In the genomic region with DNA sequence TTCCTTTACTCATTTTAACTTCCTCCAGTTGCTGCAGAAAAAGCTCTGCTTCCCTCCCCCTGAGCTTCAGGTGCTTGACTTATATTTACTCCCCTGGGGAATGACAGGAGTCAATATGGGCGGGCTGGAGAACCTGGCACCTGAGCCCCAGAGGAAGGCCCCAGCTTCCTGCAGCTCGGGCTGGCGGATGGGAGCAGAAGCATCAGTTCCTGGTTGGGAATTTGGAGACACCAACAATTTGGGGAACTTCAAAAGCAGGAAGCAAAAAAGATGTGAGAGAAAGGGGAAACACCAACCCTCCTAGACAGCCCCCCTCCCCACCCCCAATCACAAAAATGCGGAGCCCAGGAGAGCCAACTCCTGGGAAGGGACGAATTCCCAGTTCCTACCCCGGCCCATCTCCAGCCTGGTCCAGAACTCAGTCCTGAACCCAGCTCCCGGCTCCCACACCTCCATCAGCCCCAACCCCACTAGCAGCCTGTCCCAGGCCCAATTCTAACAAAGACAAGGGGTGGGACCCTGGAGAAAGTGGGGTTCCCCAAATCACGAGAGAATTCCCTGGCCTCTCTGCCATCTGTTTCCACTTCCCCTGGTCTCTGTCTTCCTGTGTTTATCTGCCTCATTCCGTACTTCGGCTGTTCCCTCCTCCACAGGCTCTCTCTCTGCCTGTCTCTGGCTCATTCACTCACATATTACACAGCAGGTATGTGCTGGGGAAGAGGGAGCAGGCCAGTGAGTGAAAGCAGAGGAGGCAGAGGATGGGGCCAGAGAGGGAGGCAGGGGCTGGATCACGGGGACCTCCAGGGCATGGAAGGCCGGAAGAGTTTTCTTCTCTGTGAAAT, we compare ENCODE assay signal across 10 cellular contexts. TPM values are rescaled to one million over a fixed set of nuclear protein-coding genes. Genes with fewer than 3 reads are reported as not detected.
DNase-seq lines count a peak whose midpoint lies in the region; ATAC-seq and TF ChIP-seq lines count a peak whose summit lies in the region.
"Had no signal": no experiment of that assay in that cellular context is flagged by ENCODE, and none has a peak within 500 bp of the region (broad histone marks: within the 10 kb centered on the region; RNA-seq: fewer than 3 reads in every experiment).

No MANE protein-coding gene starts in this region.

- H3K27ac ChIP-seq in breast epithelium (peak overlapping the region in 1 of 2 donors; percentile 38), mammary epithelial cell (ENCODE audit: insufficient read depth, low read depth, low read length) (no peak overlapping the region), lower lobe of right lung (peak overlapping the region; percentile 53)

- peaks cover 18% of the 10 kb centered on the region for H3K4me1 Mint-ChIP-seq in activated T-helper 17 cell treated with anti-CD3 and anti-CD28 coated beads, Interleukin-2, amount 50 U/mL, for 72 hours
- H3K4me1 Mint-ChIP-seq in type B pancreatic cell (ENCODE audit: unreplicated experiment), result peaks cover 14% of the 10 kb centered on the region

- CTCF ChIA-PET in mammary epithelial cell (lab: Charles Lee; ENCODE audit: low non-redundant PET), result no interaction called here

- DNase-seq in breast epithelium (ENCODE audit: low spot score in 2 of 2), result no peak
- no peak for DNase-seq in mammary epithelial cell
- no peak for DNase-seq in lower lobe of right lung
- DNase-seq in type B pancreatic cell (ENCODE audit: extremely low spot score, unreplicated experiment), result no peak
- DNase-seq in NK-92 treated with Interleukin-12 subunit alpha and Interleukin-12 subunit beta, amount 100 ng/mL, for 24 hours (lab: John Stamatoyannopoulos, UW), result no peak
- no peak for DNase-seq in HAP-1 (ENCODE audit: low spot score in 2 of 2)
- DNase-seq: NCI-H748 treated with DMSO at 0.1 percent for 48 hours had no signal

- H3K4me1 ChIP-seq in breast epithelium, result no peaks in the 10 kb centered on the region
- no peaks in the 10 kb centered on the region for H3K4me1 ChIP-seq in mammary epithelial cell (ENCODE audit: insufficient read depth, low read length)
- peaks cover 17% of the 10 kb centered on the region for H3K4me1 ChIP-seq in lower lobe of right lung
- H3K4me1 ChIP-seq in HAP-1, result peaks cover 3% of the 10 kb centered on the region

- in situ Hi-C loops in mammary epithelial cell (cut with MboI; ENCODE audit: low sequenced_read_pairs in 2 of 2), result no loop called here
- in situ Hi-C loops in HAP-1 (cut with MboI; ENCODE audit: low sequenced_read_pairs), result loop anchor here (5.0 to 25.0 kb wide), 2 partner anchors 79 to 219 kb away; no protein-coding TSS in a partner anchor

- peak overlapping the region; percentile 93 for H3K27ac Mint-ChIP-seq in activated T-helper 17 cell treated with anti-CD3 and anti-CD28 coated beads, Interleukin-2, amount 50 U/mL, for 72 hours
- no peak overlapping the region for H3K27ac Mint-ChIP-seq in type B pancreatic cell

- no peak overlapping the region for H2AFZ ChIP-seq in mammary epithelial cell (ENCODE audit: low read depth, low read length)

- BruUV-seq in mammary epithelial cell (replicated peaks; lab: Mats Ljungman, UMichigan), result no TSS peak

- H3K36me3 Mint-ChIP-seq in activated T-helper 17 cell treated with anti-CD3 and anti-CD28 coated beads, Interleukin-2, amount 50 U/mL, for 72 hours (ENCODE audit: low read depth), result no peaks in the 10 kb centered on the region
- H3K36me3 Mint-ChIP-seq in type B pancreatic cell, result no peaks in the 10 kb centered on the region

- H3K27me3 ChIP-seq in breast epithelium (no peaks in the 10 kb centered on the region), mammary epithelial cell (ENCODE audit: insufficient read depth, low read length) (no peaks in the 10 kb centered on the region), lower lobe of right lung (ENCODE audit: low read depth) (peaks cover 6% of the 10 kb centered on the region), HAP-1 (ENCODE audit: low read depth) (no peaks in the 10 kb centered on the region)

- H3K4me3 ChIP-seq in breast epithelium (peak overlapping the region in 2 of 3 donors; percentile 15 to 32), mammary epithelial cell (replicated peaks in 1 of 3; ENCODE audit: insufficient read depth in 1 of 3, low read depth in 2 of 3, low read length in 3 of 3) (no peak overlapping the region), lower lobe of right lung (peak overlapping the region; percentile 28), HAP-1 (no peak overlapping the region)

- no peak for TF ChIP-seq CTCF in breast epithelium (IDR thresholded peaks at IDR 0.05)
- no peak for TF ChIP-seq CTCF in mammary epithelial cell (conservative IDR thresholded peaks at IDR 0.05 in 1 of 2, IDR thresholded peaks at IDR 0.05 in 1 of 2; ENCODE audit: extremely low read depth in 1 of 2, insufficient read depth in 1 of 2, low read depth in 1 of 2, low read length in 2 of 2)
- TF ChIP-seq CTCF in lower lobe of right lung (IDR thresholded peaks at IDR 0.05), result no peak
- TF ChIP-seq CTCF in type B pancreatic cell (conservative IDR thresholded peaks at IDR 0.05), result no peak

- H3K79me2 ChIP-seq in mammary epithelial cell (ENCODE audit: insufficient read depth, low read length), result no peaks in the 10 kb centered on the region

- intact Hi-C loops in breast epithelium (cut with DNase I; ENCODE audit: low total_unique reads) (no loop called here), mammary epithelial cell (cut with micrococcal nuclease) (no loop called here), lower lobe of right lung (cut with DNase I) (no loop called here)

- ATAC-seq in activated T-helper 17 cell treated with anti-CD3 and anti-CD28 coated beads, Interleukin-2, amount 50 U/mL, for 72 hours (replicated peaks), result no peak
- ATAC-seq in lower lobe of right lung (peak; percentile 16 to 21), HG03095 (IDR thresholded peaks at IDR 0.05; ENCODE audit: unreplicated experiment) (no peak)

- dilution Hi-C loops in mammary epithelial cell (cut with HindIII; ENCODE audit: low sequenced_read_pairs), result no loop called here

- H3K4me2 ChIP-seq in mammary epithelial cell (ENCODE audit: insufficient read depth, low read depth, low read length), result no peak overlapping the region

- H4K20me1 ChIP-seq in mammary epithelial cell (ENCODE audit: insufficient read depth, low read length), result no peaks in the 10 kb centered on the region

- peak overlapping the region; percentile 80 for H3K4me3 Mint-ChIP-seq in activated T-helper 17 cell treated with anti-CD3 and anti-CD28 coated beads, Interleukin-2, amount 50 U/mL, for 72 hours
- H3K4me3 Mint-ChIP-seq in type B pancreatic cell, result peak overlapping the region; percentile 11

- H3K36me3 ChIP-seq in breast epithelium, result no peaks in the 10 kb centered on the region
- H3K36me3 ChIP-seq in mammary epithelial cell (ENCODE audit: insufficient read depth, low read length), result no peaks in the 10 kb centered on the region
- H3K36me3 ChIP-seq in lower lobe of right lung, result no peaks in the 10 kb centered on the region
- no peaks in the 10 kb centered on the region for H3K36me3 ChIP-seq in HAP-1 (replicated peaks)

- WGBS in mammary epithelial cell (ENCODE audit: low coverage, missing lambda C conversion rate), result 83% methylated on average over 8 of the region's 12 CpGs

- no peaks in the 10 kb centered on the region for H3K9me3 Mint-ChIP-seq in activated T-helper 17 cell treated with anti-CD3 and anti-CD28 coated beads, Interleukin-2, amount 50 U/mL, for 72 hours
- H3K9me3 Mint-ChIP-seq in type B pancreatic cell, result no peaks in the 10 kb centered on the region

- no peak overlapping the region for H3K9ac ChIP-seq in mammary epithelial cell (ENCODE audit: insufficient read depth, low read length)

- H3K9me3 ChIP-seq in breast epithelium, result no peaks in the 10 kb centered on the region
- no peaks in the 10 kb centered on the region for H3K9me3 ChIP-seq in mammary epithelial cell (replicated peaks; ENCODE audit: insufficient read depth, low read length)
- no peaks in the 10 kb centered on the region for H3K9me3 ChIP-seq in lower lobe of right lung
- H3K9me3 ChIP-seq in HAP-1, result no peaks in the 10 kb centered on the region

- no peak for TF ChIP-seq POLR2A in breast epithelium (IDR thresholded peaks at IDR 0.05)

- no peaks in the 10 kb centered on the region for H3K27me3 Mint-ChIP-seq in activated T-helper 17 cell treated with anti-CD3 and anti-CD28 coated beads, Interleukin-2, amount 50 U/mL, for 72 hours
- no peaks in the 10 kb centered on the region for H3K27me3 Mint-ChIP-seq in type B pancreatic cell

RNA-seq across cellular contexts. Expression of a gene that starts 16.2 kb away (rescaled TPM):
- total RNA-seq in breast epithelium (under 1 TPM; 0.33 to 0.96 (median 0.88) TPM), mammary epithelial cell (not detected), lower lobe of right lung (1.3 TPM), type B pancreatic cell (ENCODE audit: low replicate concordance) (0.82 and 1.3 TPM in 2 replicates)
- not detected for polyA plus RNA-seq in mammary epithelial cell
- not detected for polyA minus RNA-seq in mammary epithelial cell
- total RNA-seq in activated T-helper 17 cell treated with anti-CD3 and anti-CD28 coated beads, Interleukin-2, amount 50 U/mL, for 72 hours, result not detected
- polyA plus RNA-seq: BJ had no signal

RNA-seq across cellular contexts. Expression of a gene that starts 48.3 kb away (rescaled TPM):
- total RNA-seq in breast epithelium (1 to 10 TPM; 1.0 to 1.4 (median 1.3) TPM), mammary epithelial cell (under 1 TPM; under 0.01 to 0.61 TPM), lower lobe of right lung (5.1 TPM), type B pancreatic cell (ENCODE audit: low replicate concordance) (7.5 and 9.7 TPM in 2 replicates)
- 0.25 TPM for polyA plus RNA-seq in mammary epithelial cell
- polyA minus RNA-seq in mammary epithelial cell, result not detected
- total RNA-seq in activated T-helper 17 cell treated with anti-CD3 and anti-CD28 coated beads, Interleukin-2, amount 50 U/mL, for 72 hours, result 1 to 10 TPM in 1 of 2 donors, under 1 TPM in 1; 0.67 to 4.5 TPM

RNA-seq across cellular contexts. Expression of a gene that starts 50.8 kb away (rescaled TPM):
- total RNA-seq in breast epithelium (10 to 100 TPM in 1 of 3 donors, 1 to 10 TPM in 2; 2.8 to 15.8 (median 2.9) TPM), mammary epithelial cell (not detected), lower lobe of right lung (7.7 TPM), type B pancreatic cell (ENCODE audit: low replicate concordance) (not detected in 2 replicates)
- not detected for polyA plus RNA-seq in mammary epithelial cell
- not detected for polyA minus RNA-seq in mammary epithelial cell
- not detected for total RNA-seq in activated T-helper 17 cell treated with anti-CD3 and anti-CD28 coated beads, Interleukin-2, amount 50 U/mL, for 72 hours
- polyA plus RNA-seq: BJ had no signal

Comparison
In these comparisons a context has a peak if more than half of its experiments do, and no peak if none do; other contexts are left out.
1. H3K4me3 ChIP-seq: peak in breast epithelium (2 of 3) and lower lobe of right lung (single experiment); none in mammary epithelial cell (0 of 3) and HAP-1 (single experiment).
2. ATAC-seq: peak in lower lobe of right lung (2 of 2); none in activated T-helper 17 cell treated with anti-CD3 and anti-CD28 coated beads, Interleukin-2, amount 50 U/mL, for 72 hours (single experiment) and HG03095 (single experiment).